Comparison of ENCODE assay signal across 8 cellular contexts in the genomic region with DNA sequence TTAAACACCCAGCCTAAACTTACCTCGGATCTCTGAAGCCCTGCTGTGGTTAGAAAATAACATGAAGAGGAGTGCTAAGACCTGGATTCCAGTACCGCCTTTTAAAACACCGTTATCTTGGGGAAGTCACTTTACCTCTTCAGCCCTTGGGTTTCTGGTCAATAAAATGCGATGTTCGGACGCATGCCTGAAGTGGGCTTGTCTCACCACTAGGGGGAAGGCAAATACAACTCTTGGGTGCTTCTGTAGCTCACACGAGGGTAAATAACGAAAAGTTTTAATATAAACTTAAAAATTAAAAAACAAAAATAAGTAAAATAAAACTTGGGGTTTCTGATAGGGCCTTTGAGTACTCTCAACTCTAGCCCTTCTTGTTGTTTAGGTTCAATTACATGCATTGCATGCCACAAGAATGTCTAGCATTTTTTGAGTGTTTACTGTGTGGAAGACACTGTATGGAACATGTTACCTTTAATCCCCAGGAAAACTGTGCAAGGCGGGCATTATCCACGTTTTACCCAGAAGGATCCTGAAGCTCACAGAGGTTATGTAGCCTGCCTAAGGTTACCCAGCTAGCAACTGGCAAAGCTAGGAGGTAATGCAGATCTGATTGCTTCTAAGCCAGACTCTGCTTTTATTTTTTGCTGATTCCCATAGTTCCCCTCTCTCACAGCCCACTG.
DNase-seq lines count a peak whose midpoint lies in the region; ATAC-seq and TF ChIP-seq lines count a peak whose summit lies in the region.

No MANE protein-coding gene starts in this region.

- CTCF ChIA-PET in activated CD8-positive, alpha-beta T cell treated with anti-CD3 and anti-CD28 coated beads for 36 hours (lab: Charles Lee) = interaction anchor here (0.7 to 6.6 kb wide), 35 partner anchors 8 to 1050 kb away, joined by 3 to 94 read pairs (median 4); no protein-coding TSS in a partner anchor

- no peaks in the 10 kb centered on the region for H3K9me3 Mint-ChIP-seq in activated CD8-positive, alpha-beta T cell treated with anti-CD3 and anti-CD28 coated beads for 36 hours
- no peaks in the 10 kb centered on the region for H3K9me3 Mint-ChIP-seq in effector memory CD8-positive, alpha-beta T cell
- H3K9me3 Mint-ChIP-seq in mesothelial cell of epicardium = peaks cover 5% of the 10 kb centered on the region

- no peak overlapping the region for H3K27ac Mint-ChIP-seq in activated CD8-positive, alpha-beta T cell treated with anti-CD3 and anti-CD28 coated beads for 36 hours
- H3K27ac Mint-ChIP-seq in effector memory CD8-positive, alpha-beta T cell = no peak overlapping the region
- no peak overlapping the region for H3K27ac Mint-ChIP-seq in mesothelial cell of epicardium

- peaks cover 3% of the 10 kb centered on the region for H3K27me3 Mint-ChIP-seq in activated CD8-positive, alpha-beta T cell treated with anti-CD3 and anti-CD28 coated beads for 36 hours
- peaks cover 9 to 28% of the 10 kb centered on the region in 2 donors for H3K27me3 Mint-ChIP-seq in effector memory CD8-positive, alpha-beta T cell
- H3K27me3 Mint-ChIP-seq in mesothelial cell of epicardium (ENCODE audit: low read depth) = no peaks in the 10 kb centered on the region

- no peaks in the 10 kb centered on the region for H3K36me3 Mint-ChIP-seq in activated CD8-positive, alpha-beta T cell treated with anti-CD3 and anti-CD28 coated beads for 36 hours (ENCODE audit: low read depth)
- no peaks in the 10 kb centered on the region for H3K36me3 Mint-ChIP-seq in effector memory CD8-positive, alpha-beta T cell (ENCODE audit: insufficient read depth)
- H3K36me3 Mint-ChIP-seq in mesothelial cell of epicardium = no peaks in the 10 kb centered on the region

- DNase-seq in CMK (ENCODE audit: low read depth) (peak; percentile 58), NCI-H748 treated with DMSO at 0.1 percent for 48 hours (lab: John Stamatoyannopoulos, UW) (peak; percentile 73), mesothelial cell of epicardium (ENCODE audit: low spot score in 2 of 2, unreplicated experiment in 2 of 2) (peak in 1 of 2 experiments; percentile 62)
- peak; percentile 73 for DNase-seq in activated CD8-positive, alpha-beta T cell treated with anti-CD3 and anti-CD28 coated beads for 36 hours
- peak; percentile 27 to 40 (median 30) for DNase-seq in effector memory CD8-positive, alpha-beta T cell
- peak; percentile 55 for DNase-seq in stimulated activated CD8-positive, alpha-beta memory T cell treated with anti-CD3 and anti-CD28 coated beads, Interleukin-4, amount 100 ng/mL, for 48 hours

- peak; percentile 90 for TF ChIP-seq CTCF in activated CD8-positive, alpha-beta T cell treated with anti-CD3 and anti-CD28 coated beads for 36 hours (IDR thresholded peaks at IDR 0.05)
- peak; percentile 94 for TF ChIP-seq CTCF in mesothelial cell of epicardium (IDR thresholded peaks at IDR 0.05; ENCODE audit: unreplicated experiment)

- intact Hi-C loops in activated CD8-positive, alpha-beta T cell treated with anti-CD3 and anti-CD28 coated beads for 36 hours (cut with micrococcal nuclease) = loop anchor here (2.0 to 10.0 kb wide), 4 partner anchors 141 to 1028 kb away; no protein-coding TSS in a partner anchor

- no peak overlapping the region for H3K4me3 Mint-ChIP-seq in activated CD8-positive, alpha-beta T cell treated with anti-CD3 and anti-CD28 coated beads for 36 hours
- H3K4me3 Mint-ChIP-seq in effector memory CD8-positive, alpha-beta T cell = peak overlapping the region in 1 of 2 donors; percentile 11
- no peak overlapping the region for H3K4me3 Mint-ChIP-seq in mesothelial cell of epicardium

- POLR2A ChIA-PET in activated CD8-positive, alpha-beta T cell treated with anti-CD3 and anti-CD28 coated beads for 36 hours (lab: Charles Lee) = no interaction called here

- H3K4me1 Mint-ChIP-seq in activated CD8-positive, alpha-beta T cell treated with anti-CD3 and anti-CD28 coated beads for 36 hours (ENCODE audit: low read depth) = peaks cover 3% of the 10 kb centered on the region
- peaks cover 5% of the 10 kb centered on the region in 2 donors for H3K4me1 Mint-ChIP-seq in effector memory CD8-positive, alpha-beta T cell (ENCODE audit: low read depth in 2 of 2)
- H3K4me1 Mint-ChIP-seq in mesothelial cell of epicardium = peaks cover 11% of the 10 kb centered on the region

- ATAC-seq in GM19395 (IDR thresholded peaks at IDR 0.05; ENCODE audit: unreplicated experiment) (peak; percentile 97), HG03439 (IDR thresholded peaks at IDR 0.05; ENCODE audit: unreplicated experiment) (peak; percentile 91)
- ATAC-seq in activated CD8-positive, alpha-beta T cell treated with anti-CD3 and anti-CD28 coated beads for 36 hours = peak; percentile 94
- peak; percentile 92 for ATAC-seq in effector memory CD8-positive, alpha-beta T cell (replicated peaks)
